Comparison of ENCODE assay signal across 8 cellular contexts in genomic region chr5:139664273-139664693, GRCh38. TPM values are rescaled to one million over a fixed set of nuclear protein-coding genes. Genes with fewer than 3 reads are reported as not detected.
DNase-seq lines count a peak whose midpoint lies in the region; ATAC-seq and TF ChIP-seq lines count a peak whose summit lies in the region.

No MANE protein-coding gene starts in this region.

- peaks cover 55% of the 10 kb centered on the region for H4K20me1 ChIP-seq in osteoblast (ENCODE audit: insufficient read depth, low read length)

- DNase-seq in RWPE1 (ENCODE audit: low spot score) (no peak), osteoblast (ENCODE audit: insufficient read length, low spot score, missing footprints) (peak; percentile 86), iPS-NIHi7 (ENCODE audit: extremely low spot score) (no peak), NK-92 (lab: John Stamatoyannopoulos, UW; ENCODE audit: unreplicated experiment) (no peak), nephron progenitor cell (no peak)

- no peak overlapping the region for H3K4me2 ChIP-seq in osteoblast (ENCODE audit: insufficient read depth, low read length)

- no peaks in the 10 kb centered on the region for H3K27me3 Mint-ChIP-seq in nephron progenitor cell (ENCODE audit: low read depth, poor library complexity)

- H3K36me3 Mint-ChIP-seq in nephron progenitor cell (ENCODE audit: low read depth), result no peaks in the 10 kb centered on the region

- peaks cover 86% of the 10 kb centered on the region for H3K4me1 Mint-ChIP-seq in nephron progenitor cell

- no peaks in the 10 kb centered on the region for H3K9me3 ChIP-seq in osteoblast (ENCODE audit: low read depth, low read length)

- H3K36me3 ChIP-seq in osteoblast (ENCODE audit: insufficient read depth, low read length), result peaks cover 14% of the 10 kb centered on the region

- H3K79me2 ChIP-seq in osteoblast (ENCODE audit: insufficient read depth, low read length), result peaks cover 92% of the 10 kb centered on the region

- H3K4me3 ChIP-seq in osteoblast (ENCODE audit: insufficient read depth, low read length), result no peak overlapping the region

- H3K4me3 Mint-ChIP-seq in nephron progenitor cell, result no peak overlapping the region

- no peak overlapping the region for H3K27ac Mint-ChIP-seq in nephron progenitor cell

- peak; percentile 64 for ATAC-seq in GM18511 (IDR thresholded peaks at IDR 0.05; ENCODE audit: unreplicated experiment)
- ATAC-seq in HG02759 (IDR thresholded peaks at IDR 0.05; ENCODE audit: unreplicated experiment), result peak; percentile 44
- no peak for ATAC-seq in GM21528 (IDR thresholded peaks at IDR 0.05; ENCODE audit: low FRiP score, unreplicated experiment)

- no peak overlapping the region for H2AFZ ChIP-seq in osteoblast (ENCODE audit: low read length)

- CTCF ChIA-PET in RWPE1 (lab: Yijun Ruan, JAX), result interaction anchor here (2.9 kb wide), 1 partner anchor 101 kb away, joined by 10 read pairs; no protein-coding TSS in a partner anchor

- no peak for TF ChIP-seq CTCF in RWPE1 (conservative IDR thresholded peaks at IDR 0.05; ENCODE audit: low read depth)
- TF ChIP-seq CTCF in osteoblast (IDR thresholded peaks at IDR 0.05; ENCODE audit: extremely low read depth, low read depth, low read length), result no peak
- TF ChIP-seq CTCF in nephron progenitor cell (IDR thresholded peaks at IDR 0.05), result no peak

- no peaks in the 10 kb centered on the region for H3K27me3 ChIP-seq in osteoblast (ENCODE audit: insufficient read depth, low read length)

- H3K4me1 ChIP-seq in osteoblast (ENCODE audit: insufficient read depth, low read length), result peaks cover 93% of the 10 kb centered on the region

- H3K27ac ChIP-seq in RWPE1, result 0 out of 2 replicates have a peak overlapping the region, but pooled peaks have one; percentile 94
- peak overlapping the region; percentile 87 for H3K27ac ChIP-seq in osteoblast (ENCODE audit: low read depth, low read length)

- no peaks in the 10 kb centered on the region for H3K9me3 Mint-ChIP-seq in nephron progenitor cell

- POLR2A ChIA-PET in RWPE1 (lab: Yijun Ruan, JAX; ENCODE audit: low non-redundant PET), result no interaction called here

RNA-seq across cellular contexts. Expression of gene CXXC5, which starts 16.1 kb away (rescaled TPM):
- 186 and 210 TPM in 2 replicates for total RNA-seq in osteoblast
